Comparison of ENCODE assay signal across 10 cellular contexts in the genomic region with DNA sequence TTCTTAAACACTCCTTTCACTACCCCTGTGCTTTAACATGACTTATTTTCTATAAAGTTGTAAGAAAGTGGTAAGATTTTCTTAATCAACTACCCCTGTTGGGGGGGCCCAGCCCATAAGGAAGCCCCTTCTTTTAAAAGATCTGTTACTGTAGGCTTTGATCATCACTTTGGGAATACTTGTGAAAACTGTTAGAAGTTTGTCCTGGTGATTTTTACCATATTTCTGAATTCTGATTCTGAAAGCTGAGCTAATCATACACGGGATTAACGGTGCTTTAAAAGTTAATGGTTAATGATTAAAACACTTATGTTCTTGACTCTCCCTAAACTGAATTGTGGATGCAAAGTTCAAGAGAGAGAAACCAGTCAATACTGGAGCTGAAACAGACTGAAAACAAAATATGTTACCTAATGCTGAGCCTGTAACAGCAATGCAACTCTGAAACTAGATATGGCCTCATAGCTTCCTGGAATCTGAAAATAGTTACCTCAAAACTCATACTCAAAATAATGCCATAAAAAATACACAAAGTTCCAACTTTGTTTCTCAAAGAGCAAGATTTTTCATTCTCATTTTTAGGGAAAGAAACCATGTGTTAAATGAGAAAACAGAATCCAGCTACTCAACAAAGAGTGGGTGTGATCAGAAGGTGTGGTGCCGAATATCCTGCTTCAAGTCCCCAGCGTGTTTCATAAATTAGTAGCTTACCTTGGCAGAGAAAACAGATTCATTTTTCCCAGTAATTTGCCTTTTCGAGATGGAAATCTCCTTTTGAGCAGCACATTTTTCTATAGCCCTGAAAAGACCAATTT. TPM values are rescaled to one million over a fixed set of nuclear protein-coding genes. Genes with fewer than 3 reads are reported as not detected.
DNase-seq lines count a peak whose midpoint lies in the region; ATAC-seq and TF ChIP-seq lines count a peak whose summit lies in the region.
"Had no signal": no experiment of that assay in that cellular context is flagged by ENCODE, and none has a peak within 500 bp of the region (broad histone marks: within the 10 kb centered on the region; RNA-seq: fewer than 3 reads in every experiment).

No MANE protein-coding gene starts in this region.

- H3K27me3 ChIP-seq in ACC112 (ENCODE audit: insufficient read depth, low read length) (no peaks in the 10 kb centered on the region), right atrium auricular region (no peaks in the 10 kb centered on the region)

- TF ChIP-seq CTCF in GM20000 (IDR thresholded peaks at IDR 0.05; ENCODE audit: extremely low read depth, missing control alignments) (no peak), right atrium auricular region (IDR thresholded peaks at IDR 0.05) (no peak), omental fat pad (IDR thresholded peaks at IDR 0.05) (no peak)

- no peaks in the 10 kb centered on the region for H3K79me2 ChIP-seq in ACC112 (ENCODE audit: control insufficient read depth, insufficient read depth, low read length, unreplicated experiment)

- H3K4me3 ChIP-seq in ACC112 (ENCODE audit: low read depth, low read length) (peak overlapping the region; percentile 61), right atrium auricular region (no peak overlapping the region)

- H3K9me3 ChIP-seq in right atrium auricular region: peaks cover 0 to 2% of the 10 kb centered on the region in 2 donors

- H3K4me1 ChIP-seq in ACC112 (ENCODE audit: control insufficient read depth, insufficient read depth, low read length, unreplicated experiment) (peaks cover 23% of the 10 kb centered on the region), right atrium auricular region (peaks cover 0 to 9% of the 10 kb centered on the region in 2 donors)

- H3K27ac ChIP-seq in ACC112 (ENCODE audit: low read depth, low read length) (peak overlapping the region; percentile 81), right atrium auricular region (peak overlapping the region; percentile 60 to 82)

- H3K36me3 ChIP-seq in ACC112 (ENCODE audit: insufficient read depth, low read length) (no peaks in the 10 kb centered on the region), right atrium auricular region (no peaks in the 10 kb centered on the region)

- H2AFZ ChIP-seq in ACC112 (ENCODE audit: low read length, unreplicated experiment): peak overlapping the region; percentile 80

- DNase-seq in GM20000 (ENCODE audit: low spot score) (peak; percentile 37), right atrium auricular region (ENCODE audit: low spot score) (no peak), DMS79 (lab: John Stamatoyannopoulos, UW) (no peak), DMS79 treated with DMSO at 0.1 percent for 48 hours (lab: John Stamatoyannopoulos, UW) (no peak), omental fat pad (ENCODE audit: low spot score) (no peak)
- no peak for DNase-seq in activated T-cell treated with anti-CD3 and anti-CD28 coated beads, Interleukin-2, amount 50 U/mL, for 48 hours

- peak; percentile 67 for ATAC-seq in HG03457 (IDR thresholded peaks at IDR 0.05; ENCODE audit: unreplicated experiment)
- ATAC-seq in omental fat pad (ENCODE audit: low FRiP score): no peak

RNA-seq across cellular contexts. Expression of gene ADH7, which starts 31.6 kb away (rescaled TPM):
- total RNA-seq in right atrium auricular region (not detected), omental fat pad (not detected)
- total RNA-seq: CD4-positive, CD25-positive, alpha-beta regulatory T cell; endothelial cell of umbilical vein had no signal

RNA-seq across cellular contexts. Expression of gene ADH1C, which starts 51.0 kb away (rescaled TPM):
- 10 to 100 TPM in 1 of 2 donors, 1 to 10 TPM in 1; 4.9 to 12.0 TPM for total RNA-seq in right atrium auricular region
- 100 to 1,000 TPM in 1 of 4 donors, 10 to 100 TPM in 2, 1 to 10 TPM in 1; 7.7 to 102 (median 46.9) TPM for total RNA-seq in omental fat pad
- total RNA-seq: CD4-positive, CD25-positive, alpha-beta regulatory T cell; endothelial cell of umbilical vein had no signal
